In genomic region chr10:103759100-103759781, GRCh38 we compare ENCODE assay signal across 9 cellular contexts.
A peak's percentile ranks its signal among the peaks of the same experiment; 100 is the strongest.
DNase-seq lines count a peak whose midpoint lies in the region; ATAC-seq and TF ChIP-seq lines count a peak whose summit lies in the region.
"Had no signal": no experiment of that assay in that cellular context is flagged by ENCODE, and none has a peak within 500 bp of the region (broad histone marks: within the 10 kb centered on the region; RNA-seq: fewer than 3 reads in every experiment).

No MANE protein-coding gene starts in this region.

- TF ChIP-seq POLR2A in esophagus muscularis mucosa (IDR thresholded peaks at IDR 0.05; ENCODE audit: low read depth), result no peak

- TF ChIP-seq EP300 in esophagus muscularis mucosa (IDR thresholded peaks at IDR 0.05), result no peak

- H3K4me3 ChIP-seq in WERI-Rb-1 (ENCODE audit: low read depth, low read length) (no peak overlapping the region), esophagus muscularis mucosa (no peak overlapping the region)
- H3K4me3 ChIP-seq: SJSA1 had no signal

- no peaks in the 10 kb centered on the region for H3K9me3 Mint-ChIP-seq in neural crest cell

- H3K27me3 Mint-ChIP-seq in neural crest cell (ENCODE audit: low read depth), result no peaks in the 10 kb centered on the region

- peaks cover 67 to 75% (median 70%) of the 10 kb centered on the region in 4 donors for H3K4me1 ChIP-seq in esophagus muscularis mucosa

- peak overlapping the region; percentile 76 for H3K27ac Mint-ChIP-seq in neural crest cell (ENCODE audit: unreplicated experiment)

- H3K4me3 Mint-ChIP-seq in neural crest cell, result peak overlapping the region; percentile 32

- H3K36me3 ChIP-seq in WERI-Rb-1 (no peaks in the 10 kb centered on the region), esophagus muscularis mucosa (no peaks in the 10 kb centered on the region)
- H3K36me3 ChIP-seq: SJSA1 had no signal

- H3K27ac ChIP-seq in WERI-Rb-1 (no peak overlapping the region), esophagus muscularis mucosa (replicated peaks in 1 of 4) (peak overlapping the region; percentile 75 to 90 (median 88))
- H3K27ac ChIP-seq: SJSA1 had no signal

- intact Hi-C loops in esophagus muscularis mucosa (cut with DNase I), result no loop called here

- H3K9me3 ChIP-seq in WERI-Rb-1 (ENCODE audit: severe bottlenecking) (no peaks in the 10 kb centered on the region), esophagus muscularis mucosa (no peaks in the 10 kb centered on the region)
- H3K9me3 ChIP-seq: SJSA1 had no signal

- H3K27me3 ChIP-seq in WERI-Rb-1 (ENCODE audit: insufficient read depth, low read depth, severe bottlenecking), result no peaks in the 10 kb centered on the region
- H3K27me3 ChIP-seq in esophagus muscularis mucosa, result no peaks in the 10 kb centered on the region
- H3K27me3 ChIP-seq: SJSA1 had no signal

- peaks cover 3% of the 10 kb centered on the region for H3K36me3 Mint-ChIP-seq in neural crest cell (ENCODE audit: low read depth)

- peak; percentile 50 for DNase-seq in NCI-H82 (lab: John Stamatoyannopoulos, UW)
- DNase-seq in NCI-H82 treated with DMSO at 0.1 percent for 48 hours (lab: John Stamatoyannopoulos, UW; ENCODE audit: unreplicated experiment), result no peak
- peak; percentile 64 for DNase-seq in HPDE6-E6E7 (ENCODE audit: extremely low spot score)
- DNase-seq in WERI-Rb-1, result peak; percentile 57
- no peak for DNase-seq in esophagus muscularis mucosa (ENCODE audit: extremely low spot score)
- no peak for DNase-seq in neural crest cell (ENCODE audit: low read depth, low spot score)
- DNase-seq in DMS153 (lab: John Stamatoyannopoulos, UW), result no peak

- H3K4me1 Mint-ChIP-seq in neural crest cell, result peaks cover 45% of the 10 kb centered on the region

- 13% methylated on average over 8 of the region's 10 CpGs for WGBS in esophagus muscularis mucosa

- ATAC-seq in HG02763 (IDR thresholded peaks at IDR 0.05; ENCODE audit: unreplicated experiment), result no peak

- TF ChIP-seq CTCF in WERI-Rb-1 (IDR thresholded peaks at IDR 0.05; ENCODE audit: low read depth, low read length) (no peak), esophagus muscularis mucosa (IDR thresholded peaks at IDR 0.05) (peak in 1 of 3 experiments; percentile 11), neural crest cell (conservative IDR thresholded peaks at IDR 0.05) (no peak)

Comparison
In these comparisons a context has a peak if more than half of its experiments do, and no peak if none do; other contexts are left out.
1. DNase-seq: peak in NCI-H82 (single experiment), HPDE6-E6E7 (single experiment) and WERI-Rb-1 (single experiment); none in NCI-H82 treated with DMSO at 0.1 percent for 48 hours (single experiment), esophagus muscularis mucosa (single experiment), neural crest cell (single experiment) and DMS153 (single experiment).